Comparison of ENCODE assay signal across 24 cellular contexts in genomic region chr13:39578821-39579291, GRCh38. TPM values are rescaled to one million over a fixed set of nuclear protein-coding genes. Genes with fewer than 3 reads are reported as not detected.
DNase-seq lines count a peak whose midpoint lies in the region; ATAC-seq, FAIRE-seq and TF ChIP-seq lines count a peak whose summit lies in the region.
"Had no signal": no experiment of that assay in that cellular context is flagged by ENCODE, and none has a peak within 500 bp of the region (broad histone marks: within the 10 kb centered on the region; RNA-seq: fewer than 3 reads in every experiment).

No MANE protein-coding gene starts in this region.

- in situ Hi-C loops in GM12878 (cut with MboI): no loop called here

- no peak for TF ChIP-seq EP300 in GM12878 (IDR thresholded peaks at IDR 0.05; ENCODE audit: borderline replicate concordance in 1 of 2, control insufficient read depth in 1 of 2, low read depth in 2 of 2, low read length in 2 of 2)

- BruUV-seq in GM12878 (replicated peaks; lab: Mats Ljungman, UMichigan): no TSS peak

- no peaks in the 10 kb centered on the region for H3K27me3 ChIP-seq in heart left ventricle
- H3K27me3 ChIP-seq in GM12878 (replicated peaks in 1 of 2; ENCODE audit: control insufficient read depth in 2 of 2, insufficient read depth in 2 of 2, low read length in 1 of 2): no peaks in the 10 kb centered on the region
- H3K27me3 ChIP-seq in thyroid gland: no peaks in the 10 kb centered on the region
- H3K27me3 ChIP-seq: ascending aorta, spleen, upper lobe of left lung had no signal

- no peak overlapping the region for H3K4me2 ChIP-seq in GM12878 (ENCODE audit: control insufficient read depth, insufficient read depth)

- no peaks in the 10 kb centered on the region for H3K79me2 ChIP-seq in GM12878 (ENCODE audit: control insufficient read depth, insufficient read depth, low read length)

- CTCF ChIA-PET in GM12878 (lab: Yijun Ruan, JAX): no interaction called here

- SMC1A ChIA-PET in GM12878 (lab: Charles Lee; ENCODE audit: uncharacterized antibody, unreplicated experiment): interaction anchor here (1.6 kb wide), 1 partner anchor 13 kb away, joined by 4 read pairs; no protein-coding TSS in a partner anchor

- no peak overlapping the region for H2AFZ ChIP-seq in GM12878 (ENCODE audit: control insufficient read depth, low read depth, low read length)

- H3K9me3 ChIP-seq in heart left ventricle (no peaks in the 10 kb centered on the region), GM12878 (replicated peaks; ENCODE audit: control insufficient read depth, insufficient read depth, low read length) (no peaks in the 10 kb centered on the region), thyroid gland (no peaks in the 10 kb centered on the region)
- H3K9me3 ChIP-seq: ascending aorta, spleen, upper lobe of left lung had no signal

- H3K36me3 ChIP-seq in heart left ventricle (no peaks in the 10 kb centered on the region), GM12878 (ENCODE audit: control insufficient read depth in 2 of 2, insufficient read depth in 2 of 2, low read length in 1 of 2) (no peaks in the 10 kb centered on the region), thyroid gland (no peaks in the 10 kb centered on the region)
- H3K36me3 ChIP-seq: ascending aorta, spleen, upper lobe of left lung had no signal

- no peak overlapping the region for H3K9ac ChIP-seq in GM12878 (ENCODE audit: control insufficient read depth, insufficient read depth, low read length)

- peak in 3 of 4 donors; percentile 19 to 56 (median 36) for ATAC-seq in heart left ventricle
- no peak for ATAC-seq in Right ventricle myocardium inferior
- peak; percentile 15; the same call in 1 of the 3 replicates for ATAC-seq in GM12878
- ATAC-seq in HG02970 (IDR thresholded peaks at IDR 0.05; ENCODE audit: low FRiP score, unreplicated experiment): no peak
- ATAC-seq: activated CD8-positive, alpha-beta memory T cell treated with anti-CD3 and anti-CD28 coated beads, Interleukin-2, amount 10 ng/mL, durations not matched to agents 7 days and 5 days; activated naive CD4-positive, alpha-beta T cell treated with anti-CD3 and anti-CD28 coated beads, Interleukin-2, amount 50 U/mL, for 72 hours had no signal

- WGBS in heart left ventricle, 4 donors: 60 to 78% (median 70%) methylated on average over 3 of the region's 3 CpGs
- 18% methylated on average over 3 of the region's 3 CpGs for WGBS in GM12878 (ENCODE audit: insufficient coverage, insufficient replicate concordance, low lambda C conversion rate, missing lambda C conversion rate)
- WGBS in thyroid gland, 2 donors: 62 to 78% methylated on average over 3 of the region's 3 CpGs

- TF ChIP-seq CTCF in heart left ventricle (IDR thresholded peaks at IDR 0.05) (no peak), GM12878 (IDR thresholded peaks at IDR 0.05 in 2 of 3, conservative IDR thresholded peaks at IDR 0.05 in 1 of 3; ENCODE audit: control insufficient read depth in 2 of 3, extremely low read depth in 1 of 3, insufficient read depth in 1 of 3, low read depth in 3 of 3, low read length in 3 of 3) (no peak), thyroid gland (IDR thresholded peaks at IDR 0.05) (no peak)

- no peak for TF ChIP-seq RAD21 in GM12878 (IDR thresholded peaks at IDR 0.05; ENCODE audit: insufficient read depth, low read depth, low read length)

- H3K4me1 ChIP-seq in heart left ventricle (peaks cover 15 to 82% (median 60%) of the 10 kb centered on the region in 12 donors), GM12878 (ENCODE audit: control insufficient read depth, insufficient read depth, low read length) (no peaks in the 10 kb centered on the region), thyroid gland (no peaks in the 10 kb centered on the region)
- H3K4me1 ChIP-seq: spleen had no signal

- no peak for DNase-seq in heart left ventricle
- no peak for DNase-seq in Right ventricle myocardium inferior (ENCODE audit: missing footprints)
- DNase-seq in GM12878 (ENCODE audit: low read depth, low spot score): no peak
- DNase-seq in iris pigment epithelial cell (ENCODE audit: low read depth): peak; percentile 26
- DNase-seq in thyroid gland: no peak
- no peak for DNase-seq in activated gamma-delta T cell treated with Interleukin-2 at 50 U/mL for 16 hours
- DNase-seq in stimulated activated CD4-positive, alpha-beta T cell treated with anti-CD3 and anti-CD28 coated beads, Interleukin-4, amount 100 ng/mL, for 24 hours: no peak
- DNase-seq: activated CD4-positive, alpha-beta T cell treated with anti-CD3 and anti-CD28 coated beads for 48 hours; activated CD8-positive, alpha-beta memory T cell treated with anti-CD3 and anti-CD28 coated beads, Interleukin-2, amount 10 ng/mL, durations not matched to agents 7 days and 5 days; DMS79; foreskin fibroblast; IMR-90; NCI-H1417 treated with DMSO at 0.1 percent for 48 hours; NCI-H82; OCI-M1; SHP77 treated with DMSO at 0.1 percent for 48 hours; spleen; stimulated activated CD4-positive, alpha-beta T cell treated with anti-CD3 and anti-CD28 coated beads, Interleukin-4, amount 100 ng/mL, for 4 hours; T-helper 1 cell; upper lobe of left lung had no signal

- H3K4me3 ChIP-seq in heart left ventricle: no peak overlapping the region
- no peak overlapping the region for H3K4me3 ChIP-seq in GM12878
- H3K4me3 ChIP-seq in thyroid gland (replicated peaks in 1 of 3): no peak overlapping the region
- H3K4me3 ChIP-seq: ascending aorta, lung, spleen, upper lobe of left lung had no signal

- H4K20me1 ChIP-seq in GM12878 (ENCODE audit: control insufficient read depth, insufficient read depth): no peaks in the 10 kb centered on the region

- RAD21 ChIA-PET in GM12878 (lab: Charles Lee; ENCODE audit: unreplicated experiment): no interaction called here

- intact Hi-C loops in heart left ventricle (cut with DNase I) (loop anchor here in 4 of 10 donors (10.0 kb wide), 1 partner anchor 54 kb away; no protein-coding TSS in a partner anchor), Right ventricle myocardium inferior (cut with DNase I) (loop anchor here (5.0 kb wide), 1 partner anchor 77 kb away; no protein-coding TSS in a partner anchor), GM12878 (cut with micrococcal nuclease; ENCODE audit: unreplicated experiment) (no loop called here), thyroid gland (cut with DNase I) (no loop called here)

- TF ChIP-seq POLR2A in heart left ventricle (IDR thresholded peaks at IDR 0.05): no peak
- TF ChIP-seq POLR2A in GM12878 (IDR thresholded peaks at IDR 0.05; ENCODE audit: low read depth, low read length): no peak
- no peak for TF ChIP-seq POLR2A in thyroid gland (IDR thresholded peaks at IDR 0.05)

- FAIRE-seq in GM12878 (lab: Jason Lieb, UNC): no peak

- POLR2A ChIA-PET in GM12878 (lab: Charles Lee): no interaction called here

- H3K27ac ChIP-seq in heart left ventricle: peak overlapping the region in 9 of 12 donors; percentile 39 to 72 (median 47)
- no peak overlapping the region for H3K27ac ChIP-seq in GM12878 (ENCODE audit: control insufficient read depth, insufficient read depth)
- no peak overlapping the region for H3K27ac ChIP-seq in thyroid gland
- H3K27ac ChIP-seq: ascending aorta, spleen, upper lobe of left lung had no signal

TF ChIP-seq in GM12878, 131 proteins besides CTCF, POLR2A, EP300 and RAD21 (continues in another document):
- TF ChIP-seq, protein P1, sequence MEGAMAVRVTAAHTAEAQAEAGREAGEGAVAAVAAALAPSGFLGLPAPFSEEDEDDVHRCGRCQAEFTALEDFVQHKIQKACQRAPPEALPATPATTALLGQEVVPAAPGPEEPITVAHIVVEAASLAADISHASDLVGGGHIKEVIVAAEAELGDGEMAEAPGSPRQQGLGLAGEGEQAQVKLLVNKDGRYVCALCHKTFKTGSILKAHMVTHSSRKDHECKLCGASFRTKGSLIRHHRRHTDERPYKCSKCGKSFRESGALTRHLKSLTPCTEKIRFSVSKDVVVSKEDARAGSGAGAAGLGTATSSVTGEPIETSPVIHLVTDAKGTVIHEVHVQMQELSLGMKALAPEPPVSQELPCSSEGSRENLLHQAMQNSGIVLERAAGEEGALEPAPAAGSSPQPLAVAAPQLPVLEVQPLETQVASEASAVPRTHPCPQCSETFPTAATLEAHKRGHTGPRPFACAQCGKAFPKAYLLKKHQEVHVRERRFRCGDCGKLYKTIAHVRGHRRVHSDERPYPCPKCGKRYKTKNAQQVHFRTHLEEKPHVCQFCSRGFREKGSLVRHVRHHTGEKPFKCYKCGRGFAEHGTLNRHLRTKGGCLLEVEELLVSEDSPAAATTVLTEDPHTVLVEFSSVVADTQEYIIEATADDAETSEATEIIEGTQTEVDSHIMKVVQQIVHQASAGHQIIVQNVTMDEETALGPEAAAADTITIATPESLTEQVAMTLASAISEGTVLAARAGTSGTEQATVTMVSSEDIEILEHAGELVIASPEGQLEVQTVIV (IDR thresholded peaks at IDR 0.05; ENCODE audit: borderline replicate concordance, partially characterized antibody): no peak
- TF ChIP-seq TAF1 (IDR thresholded peaks at IDR 0.05; ENCODE audit: borderline replicate concordance, low read depth, low read length) (no peak), CREB1 (IDR thresholded peaks at IDR 0.05; ENCODE audit: low read depth) (no peak)

RNA-seq across cellular contexts. Expression of gene LHFPL6, which starts 24.1 kb away (rescaled TPM):
- total RNA-seq in heart left ventricle (10 to 100 TPM; 34.4 to 74.4 (median 55.3) TPM), Right ventricle myocardium inferior (63.7 TPM), GM12878 (2014; rRNA removed) (0.27 and 0.40 TPM in 2 replicates), GM12878 (2014; rRNA removed; fragmentation: Illumina TruSeq; extraction: Trizol) (0.32 and 0.45 TPM in 2 replicates), GM12878 (2021) (0.23 and 0.90 TPM in 2 replicates), thyroid gland (10 to 100 TPM; 23.6 to 86.3 (median 42.0) TPM)
- polyA plus RNA-seq in heart left ventricle (10 to 100 TPM; 40.7 to 41.8 TPM), GM12878 (2011; rRNA removed) (4.6 and 4.9 TPM in 2 replicates), GM12878 (2014; fragmentation: Illumina TruSeq; extraction: Trizol) (0.62 and 0.68 TPM in 2 replicates), GM12878 (2014; fragmentation: Nextera tagmentation; extraction: Ambion mirVana) (under 1 TPM; 0.11 to 0.20 TPM), GM12878 (2014; rRNA removed) (0.28 and 0.32 TPM in 2 replicates), GM12878 (2016; fragmentation: Nextera tagmentation; extraction: Ambion mirVana) (under 1 TPM; 0.42 to 0.45 TPM)
- total RNA-seq in GM12878 (2013; cell fraction: nucleolus; rRNA removed): 9.9 and 11.9 TPM in 2 replicates
- polyA plus RNA-seq in GM12878 (2011; ENCODE audit: low read depth): 0.68 TPM
- 5.3 and 7.5 TPM in 2 replicates for polyA plus RNA-seq in GM12878 (2011; cell fraction: cytosol; rRNA removed)
- polyA plus RNA-seq in GM12878 (2011; cell fraction: nucleus; rRNA removed): 2.4 and 2.5 TPM in 2 replicates
- 1.2 and 1.6 TPM in 2 replicates for polyA plus RNA-seq in GM12878 (2012)
- polyA minus RNA-seq in GM12878 (2011; rRNA and poly(A)+ RNA removed): 8.2 and 12.0 TPM in 2 replicates
- 1.1 and 1.7 TPM in 2 replicates for polyA minus RNA-seq in GM12878 (2011; cell fraction: cytosol; rRNA and poly(A)+ RNA removed)
- polyA minus RNA-seq in GM12878 (2011; cell fraction: nucleus; rRNA and poly(A)+ RNA removed): 9.9 and 18.2 TPM in 2 replicates

Comparison
In these comparisons a context has a peak if more than half of its experiments do, and no peak if none do; other contexts are left out.
1. ATAC-seq: peak in heart left ventricle (3 of 4) and GM12878 (single experiment); none in Right ventricle myocardium inferior (single experiment) and HG02970 (single experiment).
2. H3K27ac ChIP-seq: peak in heart left ventricle (9 of 12); none in GM12878 (single experiment) and thyroid gland (0 of 3).